Comparison of ENCODE assay signal across 8 cellular contexts in genomic region chr9:136546697-136547481, GRCh38. TPM values are rescaled to one million over a fixed set of nuclear protein-coding genes. Genes with fewer than 3 reads are reported as not detected.
A peak's percentile ranks its signal among the peaks of the same experiment; 100 is the strongest.
DNase-seq lines count a peak whose midpoint lies in the region; ATAC-seq and TF ChIP-seq lines count a peak whose summit lies in the region.

No MANE protein-coding gene starts in this region.

- POLR2A ChIA-PET in CD8-positive, alpha-beta memory T cell (lab: Charles Lee), result interaction anchor here (1.0 kb wide), 1 partner anchor 8 kb away, joined by 3 read pairs; no protein-coding TSS in a partner anchor
- POLR2A ChIA-PET in HEK293 (lab: Yijun Ruan, JAX) (interaction anchor here (1.2 to 1.3 kb wide), 2 partner anchors 78 to 253 kb away, joined by 3 read pairs; no protein-coding TSS in a partner anchor), Panc1 (lab: Charles Lee) (no interaction called here)

- H3K27me3 ChIP-seq in CD8-positive, alpha-beta memory T cell (ENCODE audit: insufficient read depth, low read length, poor library complexity, severe bottlenecking), result no peaks in the 10 kb centered on the region
- no peaks in the 10 kb centered on the region for H3K27me3 ChIP-seq in Panc1 (ENCODE audit: control insufficient read depth, insufficient read depth, low read length)

- CTCF ChIA-PET in CD8-positive, alpha-beta memory T cell (lab: Charles Lee), result no interaction called here
- CTCF ChIA-PET in HEK293 (lab: Yijun Ruan, JAX) (interaction anchor here (0.8 kb wide), 1 partner anchor 12 kb away, joined by 3 read pairs; no protein-coding TSS in a partner anchor), Panc1 (lab: Charles Lee) (no interaction called here)

- no peaks in the 10 kb centered on the region for H3K27me3 Mint-ChIP-seq in CD8-positive, alpha-beta memory T cell
- no peaks in the 10 kb centered on the region for H3K27me3 Mint-ChIP-seq in activated naive CD4-positive, alpha-beta T cell treated with anti-CD3 and anti-CD28 coated beads, Interleukin-2, amount 50 U/mL, for 24 hours

- TF ChIP-seq CTCF in HEK293 (tag by site-specific recombination; IDR thresholded peaks at IDR 0.05) (peak; percentile 70), Panc1 (IDR thresholded peaks at IDR 0.05) (no peak)

- H3K9me3 Mint-ChIP-seq in CD8-positive, alpha-beta memory T cell, result no peaks in the 10 kb centered on the region
- H3K9me3 Mint-ChIP-seq in activated naive CD4-positive, alpha-beta T cell treated with anti-CD3 and anti-CD28 coated beads, Interleukin-2, amount 50 U/mL, for 24 hours, result no peaks in the 10 kb centered on the region

- H3K27ac Mint-ChIP-seq in CD8-positive, alpha-beta memory T cell, result peak overlapping the region in 6 of 8 donors; percentile 22 to 88 (median 63)
- H3K27ac Mint-ChIP-seq in activated naive CD4-positive, alpha-beta T cell treated with anti-CD3 and anti-CD28 coated beads, Interleukin-2, amount 50 U/mL, for 24 hours, result peak overlapping the region; percentile 80

- H3K9me3 ChIP-seq in CD8-positive, alpha-beta memory T cell (ENCODE audit: low read length), result no peaks in the 10 kb centered on the region
- H3K9me3 ChIP-seq in HEK293 (ENCODE audit: control insufficient read depth, insufficient read depth, low read depth, low read length) (no peaks in the 10 kb centered on the region), Panc1 (ENCODE audit: control insufficient read depth, insufficient read depth, low read depth, low read length) (no peaks in the 10 kb centered on the region)

- H3K4me1 Mint-ChIP-seq in CD8-positive, alpha-beta memory T cell, result peaks cover 13 to 37% (median 13%) of the 10 kb centered on the region in 3 donors
- peaks cover 20% of the 10 kb centered on the region for H3K4me1 Mint-ChIP-seq in activated naive CD4-positive, alpha-beta T cell treated with anti-CD3 and anti-CD28 coated beads, Interleukin-2, amount 50 U/mL, for 24 hours

- H3K27ac ChIP-seq in CD8-positive, alpha-beta memory T cell (ENCODE audit: low read depth, low read length), result peak overlapping the region; percentile 51
- H3K27ac ChIP-seq in HEK293 (ENCODE audit: extremely low read depth, low read depth, low read length) (peak overlapping the region; percentile 91), Panc1 (ENCODE audit: low read length) (peak overlapping the region; percentile 72)

- H3K4me3 Mint-ChIP-seq in CD8-positive, alpha-beta memory T cell, result peak overlapping the region; percentile 79 to 90 (median 83)
- H3K4me3 Mint-ChIP-seq in activated naive CD4-positive, alpha-beta T cell treated with anti-CD3 and anti-CD28 coated beads, Interleukin-2, amount 50 U/mL, for 24 hours, result peak overlapping the region; percentile 84

- peaks cover 35% of the 10 kb centered on the region for H3K4me1 ChIP-seq in CD8-positive, alpha-beta memory T cell (ENCODE audit: insufficient read depth, low read length)
- H3K4me1 ChIP-seq in HEK293 (ENCODE audit: control insufficient read depth, insufficient read depth, low read length) (peaks cover 10% of the 10 kb centered on the region), Panc1 (ENCODE audit: control insufficient read depth, insufficient read depth, low read length) (peaks cover 14% of the 10 kb centered on the region)

- peaks cover 0 to 7% (median 0%) of the 10 kb centered on the region in 3 donors for H3K36me3 Mint-ChIP-seq in CD8-positive, alpha-beta memory T cell
- H3K36me3 Mint-ChIP-seq in activated naive CD4-positive, alpha-beta T cell treated with anti-CD3 and anti-CD28 coated beads, Interleukin-2, amount 50 U/mL, for 24 hours, result no peaks in the 10 kb centered on the region

- BruUV-seq in Panc1 (replicated peaks; lab: Mats Ljungman, UMichigan), result no TSS peak

- intact Hi-C loops in Panc1 (cut with micrococcal nuclease; ENCODE audit: unreplicated experiment), result no loop called here

- in situ Hi-C loops in Panc1 (cut with HindIII; ENCODE audit: low pct_unique_long_range_greater_than_20kb, low sequenced_read_pairs), result loop anchor here (10.0 kb wide), 1 partner anchor 62 kb away; the partner anchor contains the start of gene SEC16A

- no peaks in the 10 kb centered on the region for H3K36me3 ChIP-seq in CD8-positive, alpha-beta memory T cell (ENCODE audit: insufficient read depth, low read length)
- H3K36me3 ChIP-seq in HEK293 (ENCODE audit: control insufficient read depth in 2 of 2, insufficient read depth in 1 of 2, low read length in 2 of 2) (peaks cover 0 to 11% of the 10 kb centered on the region in 2 experiments; a peak in 1 of 3 replicates), Panc1 (ENCODE audit: control insufficient read depth, insufficient read depth, low read length) (peaks cover 2% of the 10 kb centered on the region; the same call in 1 of the 2 replicates)

- ATAC-seq in Panc1, result peak; percentile 35
- no peak for ATAC-seq in HG03039 (IDR thresholded peaks at IDR 0.05; ENCODE audit: unreplicated experiment)

- peak; percentile 25 to 67 (median 47) for DNase-seq in CD8-positive, alpha-beta memory T cell
- DNase-seq in Panc1 (ENCODE audit: low read depth, low spot score), result no peak
- DNase-seq in germinal center (ENCODE audit: low spot score), result peak; percentile 53
- peak in 32 of 56 donors; percentile 30 to 72 (median 56) for DNase-seq in nucleus accumbens (lab: John Stamatoyannopoulos, UW)
- DNase-seq in NCI-H146 (lab: John Stamatoyannopoulos, UW), result no peak

- H3K4me3 ChIP-seq in CD8-positive, alpha-beta memory T cell (ENCODE audit: low read length), result peak overlapping the region; percentile 66
- H3K4me3 ChIP-seq in HEK293 (ENCODE audit: low read depth, low read length), result peak overlapping the region; percentile 51
- H3K4me3 ChIP-seq in Panc1 (ENCODE audit: low read depth in 2 of 2, low read length in 2 of 2), result peak overlapping the region; percentile 48 to 52

TF ChIP-seq in HEK293, 187 proteins besides CTCF, POLR2A, EP300 and RAD21 (continues in another document):
- TF ChIP-seq ZNF544 (tag by site-specific recombination; IDR thresholded peaks at IDR 0.05) (no peak), IKZF3 (tag by site-specific recombination; IDR thresholded peaks at IDR 0.05) (no peak), PRDM10 (tag by site-specific recombination; IDR thresholded peaks at IDR 0.05) (no peak), ZNF132 (tag by site-specific recombination; IDR thresholded peaks at IDR 0.05; ENCODE audit: borderline replicate concordance) (no peak), BCL11A (tag by site-specific recombination; IDR thresholded peaks at IDR 0.05; ENCODE audit: low read depth) (0 out of 2 replicates have a peak, but pooled peaks have one; percentile 1), ZNF112 (tag by site-specific recombination; IDR thresholded peaks at IDR 0.05) (no peak), ZNF24 (tag by site-specific recombination; IDR thresholded peaks at IDR 0.05) (no peak), ZNF423 (tag by site-specific recombination; IDR thresholded peaks at IDR 0.05) (no peak), ZNF274 (IDR thresholded peaks at IDR 0.05; ENCODE audit: low read length) (no peak), ZNF274 (tag by site-specific recombination; IDR thresholded peaks at IDR 0.05; ENCODE audit: borderline replicate concordance) (no peak), ZNF426 (tag by site-specific recombination; IDR thresholded peaks at IDR 0.05) (no peak), ZNF785 (tag by site-specific recombination; IDR thresholded peaks at IDR 0.05) (no peak), GLI2 (tag by site-specific recombination; IDR thresholded peaks at IDR 0.05; ENCODE audit: borderline replicate concordance, low read depth) (no peak), ZBTB20 (tag by site-specific recombination; IDR thresholded peaks at IDR 0.05) (0 out of 2 replicates have a peak, but pooled peaks have one; percentile 70), ZNF514 (tag by site-specific recombination; IDR thresholded peaks at IDR 0.05) (no peak), ZSCAN16 (tag by site-specific recombination; IDR thresholded peaks at IDR 0.05) (no peak), ZNF18 (tag by site-specific recombination; IDR thresholded peaks at IDR 0.05) (no peak)

RNA-seq across cellular contexts. Expression of gene NOTCH1, which starts 1.0 kb away (rescaled TPM):
- total RNA-seq in CD8-positive, alpha-beta memory T cell, result 10 to 100 TPM; 70.0 to 79.5 TPM
- 5.1 TPM for polyA plus RNA-seq in CD8-positive, alpha-beta memory T cell
- total RNA-seq in Panc1 (2021; ENCODE audit: unreplicated experiment), result 13.4 TPM
- 11.1 TPM for polyA plus RNA-seq in Panc1 (2012; ENCODE audit: insufficient read length)

Comparison
In these comparisons a context has a peak if more than half of its experiments do, and no peak if none do; other contexts are left out.
1. DNase-seq: peak in CD8-positive, alpha-beta memory T cell (5 of 5), germinal center (single experiment) and nucleus accumbens (32 of 56); none in Panc1 (single experiment) and NCI-H146 (single experiment).
2. Peak in every context shown above with its lines, with median percentiles within 50 percentile points of each other: H3K27ac ChIP-seq and H3K4me3 ChIP-seq.